11 cellular contexts compared by ENCODE assay signal in genomic region chr12:57151741-57152407, GRCh38. TPM values are rescaled to one million over a fixed set of nuclear protein-coding genes. Genes with fewer than 3 reads are reported as not detected.
DNase-seq lines count a peak whose midpoint lies in the region; ATAC-seq lines count a peak whose summit lies in the region.
"Had no signal": no experiment of that assay in that cellular context is flagged by ENCODE, and none has a peak within 500 bp of the region (broad histone marks: within the 10 kb centered on the region; RNA-seq: fewer than 3 reads in every experiment).

No MANE protein-coding gene starts in this region.

- H3K36me3 Mint-ChIP-seq in natural killer cell treated with Interleukin-12 subunit alpha and Interleukin-12 subunit beta and Interleukin-15 and Interleukin-18, amount 100 ng/mL, for 72 hours: no peaks in the 10 kb centered on the region

- no peak overlapping the region for H3K14ac ChIP-seq in mesenchymal stem cell (ENCODE audit: low read length in 2 of 2)

- no peak overlapping the region for H3K27ac Mint-ChIP-seq in natural killer cell treated with Interleukin-12 subunit alpha and Interleukin-12 subunit beta and Interleukin-15 and Interleukin-18, amount 100 ng/mL, for 72 hours

- H3K36me3 ChIP-seq in mesenchymal stem cell (ENCODE audit: control insufficient read depth in 1 of 2, insufficient read depth in 2 of 2, low read depth in 1 of 2, low read length in 2 of 2): peaks cover 62 to 78% of the 10 kb centered on the region in 2 experiments
- H3K36me3 ChIP-seq in urinary bladder (ENCODE audit: insufficient read depth): no peaks in the 10 kb centered on the region

- peak overlapping the region; percentile 88 for H3K9ac ChIP-seq in mesenchymal stem cell (ENCODE audit: low read length)

- no peak overlapping the region for H3K4ac ChIP-seq in mesenchymal stem cell (ENCODE audit: low read depth in 1 of 2, low read length in 2 of 2)

- no peak overlapping the region for H2BK15ac ChIP-seq in mesenchymal stem cell (ENCODE audit: low read depth, poor library complexity, severe bottlenecking)

- H3K4me1 Mint-ChIP-seq in natural killer cell treated with Interleukin-12 subunit alpha and Interleukin-12 subunit beta and Interleukin-15 and Interleukin-18, amount 100 ng/mL, for 72 hours (ENCODE audit: low read depth in 2 of 2): peaks cover 5% of the 10 kb centered on the region in 2 donors

- H2BK120ac ChIP-seq in mesenchymal stem cell (ENCODE audit: low read depth, low read length): no peak overlapping the region

- DNase-seq in NCI-H146 (lab: John Stamatoyannopoulos, UW): peak; percentile 26
- no peak for DNase-seq in NCI-H146 treated with DMSO at 0.1 percent for 48 hours (lab: John Stamatoyannopoulos, UW; ENCODE audit: unreplicated experiment)
- peak; percentile 57 for DNase-seq in dedifferentiated amniotic fluid mesenchymal stem cell (ENCODE audit: extremely low spot score)
- no peak for DNase-seq in mesenchymal stem cell
- no peak for DNase-seq in activated naive CD4-positive, alpha-beta T cell (lab: John Stamatoyannopoulos, UW)
- DNase-seq in natural killer cell treated with Interleukin-12 subunit alpha and Interleukin-12 subunit beta and Interleukin-15 and Interleukin-18, amount 100 ng/mL, for 72 hours (ENCODE audit: low spot score): no peak

- H3K18ac ChIP-seq in mesenchymal stem cell (ENCODE audit: low read depth in 1 of 2, low read length in 2 of 2): peak overlapping the region in 1 of 2 experiments; percentile 44

- H3K23ac ChIP-seq in mesenchymal stem cell (ENCODE audit: low read length in 2 of 2): no peak overlapping the region

- WGBS in mesenchymal stem cell: 88% methylated on average over 14 of the region's 14 CpGs
- 41% methylated on average over 14 of the region's 14 CpGs for WGBS in urinary bladder

- H3K4me3 Mint-ChIP-seq in natural killer cell treated with Interleukin-12 subunit alpha and Interleukin-12 subunit beta and Interleukin-15 and Interleukin-18, amount 100 ng/mL, for 72 hours: no peak overlapping the region

- peak overlapping the region; percentile 54 for H4K8ac ChIP-seq in mesenchymal stem cell (ENCODE audit: low read length)

- peak overlapping the region; percentile 6 for H4K91ac ChIP-seq in mesenchymal stem cell (ENCODE audit: low read length)

- H3K79me1 ChIP-seq in mesenchymal stem cell (replicated peaks; ENCODE audit: low read length, poor library complexity, severe bottlenecking): peaks cover 37% of the 10 kb centered on the region

- peaks cover 53% of the 10 kb centered on the region for H3K4me1 ChIP-seq in mesenchymal stem cell (ENCODE audit: control insufficient read depth, insufficient read depth, low read depth, low read length)
- H3K4me1 ChIP-seq in urinary bladder (ENCODE audit: insufficient read depth): peaks cover 3% of the 10 kb centered on the region

- peak overlapping the region; percentile 20 for H3K4me2 ChIP-seq in mesenchymal stem cell (ENCODE audit: low read length, poor library complexity, severe bottlenecking)

- H3K4me3 ChIP-seq in mesenchymal stem cell (ENCODE audit: insufficient read depth in 1 of 2, low read depth in 1 of 2, low read length in 2 of 2) (peak overlapping the region in 1 of 2 experiments; percentile 35), urinary bladder (ENCODE audit: low read depth, low read length) (no peak overlapping the region)

- no peaks in the 10 kb centered on the region for H3K27me3 ChIP-seq in mesenchymal stem cell (ENCODE audit: control insufficient read depth in 1 of 2, insufficient read depth in 1 of 2, low read length in 2 of 2)

- H2BK12ac ChIP-seq in mesenchymal stem cell (ENCODE audit: low read length in 2 of 2): no peak overlapping the region

- H2BK5ac ChIP-seq in mesenchymal stem cell (ENCODE audit: low read depth, low read length, poor library complexity, severe bottlenecking): peak overlapping the region; percentile 22

- H3K27me3 Mint-ChIP-seq in natural killer cell treated with Interleukin-12 subunit alpha and Interleukin-12 subunit beta and Interleukin-15 and Interleukin-18, amount 100 ng/mL, for 72 hours: peaks cover 0 to 3% of the 10 kb centered on the region in 2 donors

- ATAC-seq in GM19455 (IDR thresholded peaks at IDR 0.05; ENCODE audit: unreplicated experiment): no peak
- ATAC-seq in natural killer cell treated with Interleukin-12 subunit alpha and Interleukin-12 subunit beta and Interleukin-15 and Interleukin-18, amount 100 ng/mL, for 72 hours: no peak

- no peak overlapping the region for H2AFZ ChIP-seq in mesenchymal stem cell (ENCODE audit: low read depth, low read length)

- H3K9me3 ChIP-seq in mesenchymal stem cell (ENCODE audit: control insufficient read depth, low read length): no peaks in the 10 kb centered on the region

- H3K27ac ChIP-seq in mesenchymal stem cell (ENCODE audit: low read length, poor library complexity, severe bottlenecking) (peak overlapping the region; percentile 88), urinary bladder (ENCODE audit: low read depth) (peak overlapping the region; percentile 64)

- H3K9me3 Mint-ChIP-seq in natural killer cell treated with Interleukin-12 subunit alpha and Interleukin-12 subunit beta and Interleukin-15 and Interleukin-18, amount 100 ng/mL, for 72 hours: no peaks in the 10 kb centered on the region

- peak overlapping the region; percentile 76 for H2AK5ac ChIP-seq in mesenchymal stem cell (ENCODE audit: low read length, severe bottlenecking)

RNA-seq across cellular contexts. Expression of gene LRP1-AS, which starts 4.5 kb away (rescaled TPM):
- polyA plus RNA-seq in mesenchymal stem cell (2013, experiment 1 of 2): not detected
- polyA plus RNA-seq in mesenchymal stem cell (2013, experiment 2 of 2): not detected
- not detected for total RNA-seq in urinary bladder
- polyA plus RNA-seq in urinary bladder: not detected
- total RNA-seq in natural killer cell treated with Interleukin-12 subunit alpha and Interleukin-12 subunit beta and Interleukin-15 and Interleukin-18, amount 100 ng/mL, for 72 hours: not detected
- total RNA-seq: activated CD8-positive, alpha-beta memory T cell treated with anti-CD3 and anti-CD28 coated beads for 36 hours; frontal cortex; renal cortical epithelial cell had no signal

RNA-seq across cellular contexts. Expression of gene LRP1, which starts 23.6 kb away (rescaled TPM):
- 68.9 TPM for polyA plus RNA-seq in mesenchymal stem cell (2013, experiment 1 of 2)
- polyA plus RNA-seq in mesenchymal stem cell (2013, experiment 2 of 2): 57.9 TPM
- total RNA-seq in urinary bladder: 146 TPM
- polyA plus RNA-seq in urinary bladder: 141 TPM
- total RNA-seq in natural killer cell treated with Interleukin-12 subunit alpha and Interleukin-12 subunit beta and Interleukin-15 and Interleukin-18, amount 100 ng/mL, for 72 hours: under 1 TPM; 0.42 to 0.45 TPM

RNA-seq across cellular contexts. Expression of gene STAT6, which starts 40.7 kb away (rescaled TPM):
- polyA plus RNA-seq in mesenchymal stem cell (2013, experiment 1 of 2): 87.5 TPM
- 89.4 TPM for polyA plus RNA-seq in mesenchymal stem cell (2013, experiment 2 of 2)
- 60.5 TPM for total RNA-seq in urinary bladder
- polyA plus RNA-seq in urinary bladder: 172 TPM
- total RNA-seq in natural killer cell treated with Interleukin-12 subunit alpha and Interleukin-12 subunit beta and Interleukin-15 and Interleukin-18, amount 100 ng/mL, for 72 hours: 100 to 1,000 TPM; 158 to 198 TPM

Comparison
In these comparisons a context has a peak if more than half of its experiments do, and no peak if none do; other contexts are left out.
1. DNase-seq: peak in NCI-H146 (single experiment) and dedifferentiated amniotic fluid mesenchymal stem cell (single experiment); none in NCI-H146 treated with DMSO at 0.1 percent for 48 hours (single experiment), mesenchymal stem cell (single experiment), activated naive CD4-positive, alpha-beta T cell (0 of 4) and natural killer cell treated with Interleukin-12 subunit alpha and Interleukin-12 subunit beta and Interleukin-15 and Interleukin-18, amount 100 ng/mL, for 72 hours (single experiment).
2. RNA of gene LRP1, which starts 23.6 kb away (total RNA-seq): 146 TPM in urinary bladder (single experiment); 0.42 to 0.45 TPM in natural killer cell treated with Interleukin-12 subunit alpha and Interleukin-12 subunit beta and Interleukin-15 and Interleukin-18, amount 100 ng/mL, for 72 hours; every median in the first group is over 100 times any median in the second.